ENCODE assay signal across 10 cellular contexts in the genomic region with DNA sequence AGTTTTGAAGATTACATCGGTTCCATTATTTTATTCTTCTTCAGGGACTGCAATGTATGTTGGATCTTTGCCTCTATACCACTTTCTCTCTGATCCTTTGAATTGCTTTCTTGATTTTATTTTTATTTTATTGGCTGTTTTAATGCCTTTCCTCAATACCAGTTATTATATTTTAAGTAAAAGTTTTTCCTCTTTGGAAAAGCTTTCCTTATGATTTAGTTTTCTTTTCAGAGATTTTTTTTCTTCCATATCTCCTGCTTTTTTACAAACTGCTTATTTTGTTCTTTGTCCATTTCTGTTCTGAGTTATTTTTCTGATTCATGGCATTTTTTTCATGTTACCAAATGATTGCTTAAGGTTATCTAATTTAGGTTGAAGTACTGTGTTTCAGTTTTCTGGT. TPM values are rescaled to one million over a fixed set of nuclear protein-coding genes. Genes with fewer than 3 reads are reported as not detected.
DNase-seq lines count a peak whose midpoint lies in the region; ATAC-seq and TF ChIP-seq lines count a peak whose summit lies in the region.
"Had no signal": no experiment of that assay in that cellular context is flagged by ENCODE, and none has a peak within 500 bp of the region (broad histone marks: within the 10 kb centered on the region; RNA-seq: fewer than 3 reads in every experiment).

No MANE protein-coding gene starts in this region.

- H3F3A ChIP-seq in PC-9 (ENCODE audit: insufficient read depth, low read depth), result peaks cover 34% of the 10 kb centered on the region

- intact Hi-C loops in PC-9 (cut with micrococcal nuclease; ENCODE audit: unreplicated experiment), result loop anchor here (1.0 kb wide), 1 partner anchor 8 kb away; no protein-coding TSS in a partner anchor

- ATAC-seq in DND-41 (ENCODE audit: insufficient read depth, low read depth) (no peak), GM18868 (IDR thresholded peaks at IDR 0.05; ENCODE audit: unreplicated experiment) (no peak)

- H3K9me3 ChIP-seq in DND-41 (ENCODE audit: insufficient read depth, low read length, severe bottlenecking) (no peaks in the 10 kb centered on the region), PC-9 (ENCODE audit: insufficient read depth, low read depth) (no peaks in the 10 kb centered on the region), parathyroid adenoma (ENCODE audit: control insufficient read depth, low read length) (no peaks in the 10 kb centered on the region)
- H3K9me3 ChIP-seq: esophagus squamous epithelium had no signal

- no peak overlapping the region for H3K27ac ChIP-seq in DND-41 (ENCODE audit: low read length)
- peak overlapping the region; percentile 43 for H3K27ac ChIP-seq in PC-9
- no peak overlapping the region for H3K27ac ChIP-seq in parathyroid adenoma

- H2AFZ ChIP-seq in DND-41 (ENCODE audit: low read depth, low read length), result no peak overlapping the region
- H2AFZ ChIP-seq in PC-9, result no peak overlapping the region
- no peak overlapping the region for H2AFZ ChIP-seq in parathyroid adenoma

- CTCF ChIA-PET in PC-9 (lab: Charles Lee), result interaction anchor here (0.5 to 0.6 kb wide), 2 partner anchors 7 to 10 kb away, joined by 5 to 13 read pairs; no protein-coding TSS in a partner anchor

- H3K36me3 ChIP-seq in DND-41 (ENCODE audit: insufficient read depth, low read length) (peaks cover 6% of the 10 kb centered on the region; the same call in 1 of the 2 replicates), PC-9 (ENCODE audit: low read depth) (peaks cover 6% of the 10 kb centered on the region; the same call in 1 of the 2 replicates), parathyroid adenoma (ENCODE audit: control insufficient read depth, insufficient read depth, low read length) (no peaks in the 10 kb centered on the region)

- POLR2A ChIA-PET in PC-9 (lab: Charles Lee; ENCODE audit: unreplicated experiment), result interaction anchor here (1.3 to 3.0 kb wide), 2 partner anchors 12 to 14 kb away, joined by 7 to 30 read pairs; partner anchors contain the start of gene ZMAT2

- no peak for TF ChIP-seq CTCF in DND-41 (IDR thresholded peaks at IDR 0.05; ENCODE audit: borderline replicate concordance, extremely low read depth, low read length, poor library complexity, severe bottlenecking)
- no peak for TF ChIP-seq CTCF in PC-9 (conservative IDR thresholded peaks at IDR 0.05)
- TF ChIP-seq CTCF in fibroblast of pulmonary artery (IDR thresholded peaks at IDR 0.05; ENCODE audit: low read length, missing control alignments), result no peak
- no peak for TF ChIP-seq CTCF in parathyroid adenoma (IDR thresholded peaks at IDR 0.05)

- H3K4me1 ChIP-seq in DND-41 (ENCODE audit: insufficient read depth, low read length), result peaks cover 26% of the 10 kb centered on the region
- H3K4me1 ChIP-seq in PC-9 (replicated peaks; ENCODE audit: insufficient read depth), result peaks cover 5% of the 10 kb centered on the region
- H3K4me1 ChIP-seq in parathyroid adenoma, result no peaks in the 10 kb centered on the region

- H3K79me2 ChIP-seq in DND-41 (ENCODE audit: insufficient read depth, low read length), result no peaks in the 10 kb centered on the region
- H3K79me2 ChIP-seq in PC-9 (ENCODE audit: low read depth), result no peaks in the 10 kb centered on the region
- H3K79me2 ChIP-seq in parathyroid adenoma, result no peaks in the 10 kb centered on the region

- H3K4me3 ChIP-seq in DND-41 (ENCODE audit: low read depth in 1 of 2, low read length in 2 of 2), result peak overlapping the region; percentile 78 to 99; a peak in 2 of 4 replicates
- H3K4me3 ChIP-seq in PC-9, result peak overlapping the region; percentile 37; the same call in 1 of the 2 replicates
- H3K4me3 ChIP-seq in fibroblast of pulmonary artery (replicated peaks; ENCODE audit: low read depth, low read length), result peak overlapping the region; percentile 52
- H3K4me3 ChIP-seq in parathyroid adenoma (ENCODE audit: low read depth, low read length), result peak overlapping the region; percentile 77

- H3K27me3 ChIP-seq in DND-41 (ENCODE audit: insufficient read depth, low read length, poor library complexity) (no peaks in the 10 kb centered on the region), PC-9 (ENCODE audit: insufficient read depth, low read depth) (no peaks in the 10 kb centered on the region), parathyroid adenoma (ENCODE audit: control insufficient read depth, insufficient read depth, low read length) (no peaks in the 10 kb centered on the region)
- H3K27me3 ChIP-seq: esophagus squamous epithelium had no signal

- H3K9me2 ChIP-seq in PC-9 (ENCODE audit: insufficient read depth), result no peaks in the 10 kb centered on the region

- H3K4me2 ChIP-seq in DND-41 (ENCODE audit: insufficient read depth, low read length) (peak overlapping the region; percentile 97), PC-9 (peak overlapping the region; percentile 82), parathyroid adenoma (ENCODE audit: low read length) (peak overlapping the region; percentile 85)

- DNase-seq in DND-41 (no peak), PC-9 (no peak), fibroblast of pulmonary artery (ENCODE audit: low read depth) (no peak), NOMO-1 (lab: John Stamatoyannopoulos, UW; ENCODE audit: unreplicated experiment in 2 of 2) (no peak), hepatic stellate cell (ENCODE audit: low spot score) (no peak), DMS114 treated with DMSO at 0.1 percent for 48 hours (lab: John Stamatoyannopoulos, UW; ENCODE audit: unreplicated experiment) (no peak)

- BruUV-seq in PC-9 (replicated peaks; lab: Mats Ljungman, UMichigan), result no TSS peak

- H3K9ac ChIP-seq in DND-41 (ENCODE audit: low read depth, low read length), result no peak overlapping the region; the same call in 1 of the 2 replicates
- no peak overlapping the region for H3K9ac ChIP-seq in parathyroid adenoma

- H4K20me1 ChIP-seq in DND-41 (ENCODE audit: insufficient read depth, low read length) (no peaks in the 10 kb centered on the region), PC-9 (ENCODE audit: insufficient read depth) (no peaks in the 10 kb centered on the region)

RNA-seq across cellular contexts. Expression of gene ZMAT2, which starts 11.5 kb away (rescaled TPM):
- 53.5 and 60.1 TPM in 2 replicates for total RNA-seq in PC-9 (2021)

RNA-seq across cellular contexts. Expression of gene HARS2, which starts 20.5 kb away (rescaled TPM):
- 28.8 and 31.1 TPM in 2 replicates for total RNA-seq in PC-9 (2021)

RNA-seq across cellular contexts. Expression of gene HARS1, which starts 20.6 kb away (rescaled TPM):
- total RNA-seq in PC-9 (2021), result 52.0 and 64.3 TPM in 2 replicates

RNA-seq across cellular contexts. Expression of gene DND1, which starts 38.4 kb away (rescaled TPM):
- 1.2 and 2.0 TPM in 2 replicates for total RNA-seq in PC-9 (2021)
- total RNA-seq: G401 had no signal

RNA-seq across cellular contexts. Expression of gene WDR55, which starts 47.1 kb away (rescaled TPM):
- total RNA-seq in PC-9 (2021), result 37.9 and 39.2 TPM in 2 replicates

Comparison
In these comparisons a context has a peak if more than half of its experiments do, and no peak if none do; other contexts are left out.
1. H3K4me3 ChIP-seq: peak in every context shown above with its lines; median percentile 88 in DND-41; 77 in parathyroid adenoma; 52 in fibroblast of pulmonary artery; 37 in PC-9.